8 cellular contexts compared by ENCODE assay signal in genomic region chr9:35748858-35749514, GRCh38. TPM values are rescaled to one million over a fixed set of nuclear protein-coding genes. Genes with fewer than 3 reads are reported as not detected.
A peak's percentile ranks its signal among the peaks of the same experiment; 100 is the strongest.
DNase-seq lines count a peak whose midpoint lies in the region; ATAC-seq, FAIRE-seq and TF ChIP-seq lines count a peak whose summit lies in the region.

Gene GBA2 (minus strand): TSS chr9:35749228. CDS start chr9:35748704, 524 bp downstream.
Gene RGP1 (plus strand): TSS chr9:35749287. CDS start chr9:35749756, 469 bp downstream.

- DNase-seq in G401 (ENCODE audit: low spot score) (peak; percentile 84), H54 (ENCODE audit: insufficient read length, low spot score) (peak; percentile 59), LNCaP clone FGC (ENCODE audit: low read depth) (no peak), SKM-1 (lab: John Stamatoyannopoulos, UW; ENCODE audit: unreplicated experiment) (peak; percentile 43), head of caudate nucleus (peak; percentile 40 to 90 (median 82)), omental fat pad (ENCODE audit: low spot score) (no peak), urothelium cell line (ENCODE audit: low spot score) (peak; percentile 90)
- peak; percentile 29 for DNase-seq in activated naive CD8-positive, alpha-beta T cell treated with anti-CD3 and anti-CD28 coated beads, Interleukin-2, amount 50 U/mL, for 16 hours (ENCODE audit: low read depth, low spot score)

- intact Hi-C loops in head of caudate nucleus (cut with DNase I) = no loop called here

- peak; percentile 17; the same call in 1 of the 2 replicates for TF ChIP-seq POLR2A in H54 (IDR thresholded peaks at IDR 0.05; ENCODE audit: low read depth, low read length)

- TF ChIP-seq CTCF in LNCaP clone FGC (IDR thresholded peaks at IDR 0.05; ENCODE audit: control insufficient read depth, extremely low read depth, insufficient read depth) = no peak
- no peak for TF ChIP-seq CTCF in omental fat pad (IDR thresholded peaks at IDR 0.05)

- in situ Hi-C loops in G401 (cut with HindIII; ENCODE audit: low sequenced_read_pairs) = no loop called here

- peak within 1 kb of the TSS; percentile 79 for H3K4me3 ChIP-seq in LNCaP clone FGC (ENCODE audit: low read depth, low read length)

- FAIRE-seq in H54 (lab: Jason Lieb, UNC) (no peak), urothelium cell line (lab: Jason Lieb, UNC) (no peak)

- ATAC-seq in omental fat pad (ENCODE audit: low FRiP score) = peak; percentile 93

RNA-seq across cellular contexts. Expression of gene GBA2, which starts in this region (rescaled TPM):
- total RNA-seq in G401 (2014; rRNA removed; shearing (Covaris generic)) = 37.2 and 48.6 TPM in 2 replicates
- total RNA-seq in omental fat pad = 10 to 100 TPM; 33.7 to 94.7 (median 57.9) TPM

RNA-seq across cellular contexts. Expression of gene RGP1, which starts in this region (rescaled TPM):
- 13.8 and 15.0 TPM in 2 replicates for total RNA-seq in G401 (2014; rRNA removed; shearing (Covaris generic))
- 10 to 100 TPM; 12.7 to 19.2 (median 17.5) TPM for total RNA-seq in omental fat pad

Comparison
In these comparisons a context has a peak if more than half of its experiments do, and no peak if none do; other contexts are left out.
1. DNase-seq: peak in G401 (single experiment), H54 (single experiment), SKM-1 (single experiment), activated naive CD8-positive, alpha-beta T cell treated with anti-CD3 and anti-CD28 coated beads, Interleukin-2, amount 50 U/mL, for 16 hours (single experiment), head of caudate nucleus (42 of 42) and urothelium cell line (single experiment); none in LNCaP clone FGC (single experiment) and omental fat pad (single experiment).